Comparison of ENCODE assay signal across 1 cellular context in the genomic region with DNA sequence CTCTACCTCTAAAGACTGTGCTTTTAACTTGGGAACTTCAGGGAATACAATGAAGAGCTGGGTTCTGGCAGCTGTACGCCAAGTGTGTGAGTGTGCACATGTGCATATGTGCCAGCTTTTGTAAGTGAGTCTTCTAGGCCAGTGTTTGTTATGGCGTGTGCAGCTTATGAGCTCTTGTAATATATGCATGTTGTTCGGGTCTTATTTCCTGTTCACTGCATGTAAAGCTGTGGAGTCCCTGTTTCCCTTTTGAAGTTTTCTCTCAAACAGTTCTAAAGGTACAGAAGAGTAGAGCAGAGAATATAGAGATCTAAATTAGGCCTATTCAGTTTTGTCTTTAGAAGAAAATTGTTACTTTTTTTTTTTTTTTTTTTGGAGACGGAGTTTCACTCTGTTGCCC.
TF ChIP-seq lines count a peak whose summit lies in the region.

No MANE protein-coding gene starts in this region.

TF ChIP-seq in HepG2, 621 proteins besides CTCF, POLR2A, EP300 and RAD21:
- TF ChIP-seq ZNF773 (CRISPR knock-in tag; IDR thresholded peaks at IDR 0.05; ENCODE audit: borderline replicate concordance) (no peak), ZNF607 (CRISPR knock-in tag; IDR thresholded peaks at IDR 0.05; ENCODE audit: borderline replicate concordance) (no peak), MBNL3 (CRISPR knock-in tag; conservative IDR thresholded peaks at IDR 0.05) (no peak), RELA (CRISPR knock-in tag; IDR thresholded peaks at IDR 0.05) (no peak), NFE2 (CRISPR knock-in tag; IDR thresholded peaks at IDR 0.05) (no peak), PTBP1 (IDR thresholded peaks at IDR 0.05; ENCODE audit: low read depth, low read length, poor library complexity, severe bottlenecking) (no peak), ZNF737 (CRISPR knock-in tag; IDR thresholded peaks at IDR 0.05; ENCODE audit: borderline replicate concordance) (no peak), ZNF367 (CRISPR knock-in tag; IDR thresholded peaks at IDR 0.05; ENCODE audit: borderline replicate concordance) (no peak), JUNB (CRISPR knock-in tag; IDR thresholded peaks at IDR 0.05; ENCODE audit: borderline replicate concordance) (no peak), MEF2D (CRISPR knock-in tag; IDR thresholded peaks at IDR 0.05) (no peak), PHF8 (CRISPR knock-in tag; IDR thresholded peaks at IDR 0.05) (no peak), NBN (conservative IDR thresholded peaks at IDR 0.05) (no peak), AHR (CRISPR knock-in tag; IDR thresholded peaks at IDR 0.05) (no peak)
- TF ChIP-seq, protein P1, sequence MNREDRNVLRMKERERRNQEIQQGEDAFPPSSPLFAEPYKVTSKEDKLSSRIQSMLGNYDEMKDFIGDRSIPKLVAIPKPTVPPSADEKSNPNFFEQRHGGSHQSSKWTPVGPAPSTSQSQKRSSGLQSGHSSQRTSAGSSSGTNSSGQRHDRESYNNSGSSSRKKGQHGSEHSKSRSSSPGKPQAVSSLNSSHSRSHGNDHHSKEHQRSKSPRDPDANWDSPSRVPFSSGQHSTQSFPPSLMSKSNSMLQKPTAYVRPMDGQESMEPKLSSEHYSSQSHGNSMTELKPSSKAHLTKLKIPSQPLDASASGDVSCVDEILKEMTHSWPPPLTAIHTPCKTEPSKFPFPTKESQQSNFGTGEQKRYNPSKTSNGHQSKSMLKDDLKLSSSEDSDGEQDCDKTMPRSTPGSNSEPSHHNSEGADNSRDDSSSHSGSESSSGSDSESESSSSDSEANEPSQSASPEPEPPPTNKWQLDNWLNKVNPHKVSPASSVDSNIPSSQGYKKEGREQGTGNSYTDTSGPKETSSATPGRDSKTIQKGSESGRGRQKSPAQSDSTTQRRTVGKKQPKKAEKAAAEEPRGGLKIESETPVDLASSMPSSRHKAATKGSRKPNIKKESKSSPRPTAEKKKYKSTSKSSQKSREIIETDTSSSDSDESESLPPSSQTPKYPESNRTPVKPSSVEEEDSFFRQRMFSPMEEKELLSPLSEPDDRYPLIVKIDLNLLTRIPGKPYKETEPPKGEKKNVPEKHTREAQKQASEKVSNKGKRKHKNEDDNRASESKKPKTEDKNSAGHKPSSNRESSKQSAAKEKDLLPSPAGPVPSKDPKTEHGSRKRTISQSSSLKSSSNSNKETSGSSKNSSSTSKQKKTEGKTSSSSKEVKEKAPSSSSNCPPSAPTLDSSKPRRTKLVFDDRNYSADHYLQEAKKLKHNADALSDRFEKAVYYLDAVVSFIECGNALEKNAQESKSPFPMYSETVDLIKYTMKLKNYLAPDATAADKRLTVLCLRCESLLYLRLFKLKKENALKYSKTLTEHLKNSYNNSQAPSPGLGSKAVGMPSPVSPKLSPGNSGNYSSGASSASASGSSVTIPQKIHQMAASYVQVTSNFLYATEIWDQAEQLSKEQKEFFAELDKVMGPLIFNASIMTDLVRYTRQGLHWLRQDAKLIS (CRISPR knock-in tag; IDR thresholded peaks at IDR 0.05): no peak
- TF ChIP-seq, protein P2, sequence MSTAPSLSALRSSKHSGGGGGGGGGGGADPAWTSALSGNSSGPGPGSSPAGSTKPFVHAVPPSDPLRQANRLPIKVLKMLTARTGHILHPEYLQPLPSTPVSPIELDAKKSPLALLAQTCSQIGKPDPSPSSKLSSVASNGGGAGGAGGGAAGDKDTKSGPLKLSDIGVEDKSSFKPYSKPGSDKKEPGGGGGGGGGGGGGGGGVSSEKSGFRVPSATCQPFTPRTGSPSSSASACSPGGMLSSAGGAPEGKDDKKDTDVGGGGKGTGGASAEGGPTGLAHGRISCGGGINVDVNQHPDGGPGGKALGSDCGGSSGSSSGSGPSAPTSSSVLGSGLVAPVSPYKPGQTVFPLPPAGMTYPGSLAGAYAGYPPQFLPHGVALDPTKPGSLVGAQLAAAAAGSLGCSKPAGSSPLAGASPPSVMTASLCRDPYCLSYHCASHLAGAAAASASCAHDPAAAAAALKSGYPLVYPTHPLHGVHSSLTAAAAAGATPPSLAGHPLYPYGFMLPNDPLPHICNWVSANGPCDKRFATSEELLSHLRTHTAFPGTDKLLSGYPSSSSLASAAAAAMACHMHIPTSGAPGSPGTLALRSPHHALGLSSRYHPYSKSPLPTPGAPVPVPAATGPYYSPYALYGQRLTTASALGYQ (CRISPR knock-in tag; IDR thresholded peaks at IDR 0.05): no peak
- TF ChIP-seq, protein P3, sequence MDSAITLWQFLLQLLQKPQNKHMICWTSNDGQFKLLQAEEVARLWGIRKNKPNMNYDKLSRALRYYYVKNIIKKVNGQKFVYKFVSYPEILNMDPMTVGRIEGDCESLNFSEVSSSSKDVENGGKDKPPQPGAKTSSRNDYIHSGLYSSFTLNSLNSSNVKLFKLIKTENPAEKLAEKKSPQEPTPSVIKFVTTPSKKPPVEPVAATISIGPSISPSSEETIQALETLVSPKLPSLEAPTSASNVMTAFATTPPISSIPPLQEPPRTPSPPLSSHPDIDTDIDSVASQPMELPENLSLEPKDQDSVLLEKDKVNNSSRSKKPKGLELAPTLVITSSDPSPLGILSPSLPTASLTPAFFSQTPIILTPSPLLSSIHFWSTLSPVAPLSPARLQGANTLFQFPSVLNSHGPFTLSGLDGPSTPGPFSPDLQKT (CRISPR knock-in tag; IDR thresholded peaks at IDR 0.05; ENCODE audit: borderline replicate concordance): no peak
- TF ChIP-seq, protein P4, sequence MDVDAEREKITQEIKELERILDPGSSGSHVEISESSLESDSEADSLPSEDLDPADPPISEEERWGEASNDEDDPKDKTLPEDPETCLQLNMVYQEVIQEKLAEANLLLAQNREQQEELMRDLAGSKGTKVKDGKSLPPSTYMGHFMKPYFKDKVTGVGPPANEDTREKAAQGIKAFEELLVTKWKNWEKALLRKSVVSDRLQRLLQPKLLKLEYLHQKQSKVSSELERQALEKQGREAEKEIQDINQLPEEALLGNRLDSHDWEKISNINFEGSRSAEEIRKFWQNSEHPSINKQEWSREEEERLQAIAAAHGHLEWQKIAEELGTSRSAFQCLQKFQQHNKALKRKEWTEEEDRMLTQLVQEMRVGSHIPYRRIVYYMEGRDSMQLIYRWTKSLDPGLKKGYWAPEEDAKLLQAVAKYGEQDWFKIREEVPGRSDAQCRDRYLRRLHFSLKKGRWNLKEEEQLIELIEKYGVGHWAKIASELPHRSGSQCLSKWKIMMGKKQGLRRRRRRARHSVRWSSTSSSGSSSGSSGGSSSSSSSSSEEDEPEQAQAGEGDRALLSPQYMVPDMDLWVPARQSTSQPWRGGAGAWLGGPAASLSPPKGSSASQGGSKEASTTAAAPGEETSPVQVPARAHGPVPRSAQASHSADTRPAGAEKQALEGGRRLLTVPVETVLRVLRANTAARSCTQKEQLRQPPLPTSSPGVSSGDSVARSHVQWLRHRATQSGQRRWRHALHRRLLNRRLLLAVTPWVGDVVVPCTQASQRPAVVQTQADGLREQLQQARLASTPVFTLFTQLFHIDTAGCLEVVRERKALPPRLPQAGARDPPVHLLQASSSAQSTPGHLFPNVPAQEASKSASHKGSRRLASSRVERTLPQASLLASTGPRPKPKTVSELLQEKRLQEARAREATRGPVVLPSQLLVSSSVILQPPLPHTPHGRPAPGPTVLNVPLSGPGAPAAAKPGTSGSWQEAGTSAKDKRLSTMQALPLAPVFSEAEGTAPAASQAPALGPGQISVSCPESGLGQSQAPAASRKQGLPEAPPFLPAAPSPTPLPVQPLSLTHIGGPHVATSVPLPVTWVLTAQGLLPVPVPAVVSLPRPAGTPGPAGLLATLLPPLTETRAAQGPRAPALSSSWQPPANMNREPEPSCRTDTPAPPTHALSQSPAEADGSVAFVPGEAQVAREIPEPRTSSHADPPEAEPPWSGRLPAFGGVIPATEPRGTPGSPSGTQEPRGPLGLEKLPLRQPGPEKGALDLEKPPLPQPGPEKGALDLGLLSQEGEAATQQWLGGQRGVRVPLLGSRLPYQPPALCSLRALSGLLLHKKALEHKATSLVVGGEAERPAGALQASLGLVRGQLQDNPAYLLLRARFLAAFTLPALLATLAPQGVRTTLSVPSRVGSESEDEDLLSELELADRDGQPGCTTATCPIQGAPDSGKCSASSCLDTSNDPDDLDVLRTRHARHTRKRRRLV (CRISPR knock-in tag; IDR thresholded peaks at IDR 0.05): no peak
- TF ChIP-seq, protein P5, sequence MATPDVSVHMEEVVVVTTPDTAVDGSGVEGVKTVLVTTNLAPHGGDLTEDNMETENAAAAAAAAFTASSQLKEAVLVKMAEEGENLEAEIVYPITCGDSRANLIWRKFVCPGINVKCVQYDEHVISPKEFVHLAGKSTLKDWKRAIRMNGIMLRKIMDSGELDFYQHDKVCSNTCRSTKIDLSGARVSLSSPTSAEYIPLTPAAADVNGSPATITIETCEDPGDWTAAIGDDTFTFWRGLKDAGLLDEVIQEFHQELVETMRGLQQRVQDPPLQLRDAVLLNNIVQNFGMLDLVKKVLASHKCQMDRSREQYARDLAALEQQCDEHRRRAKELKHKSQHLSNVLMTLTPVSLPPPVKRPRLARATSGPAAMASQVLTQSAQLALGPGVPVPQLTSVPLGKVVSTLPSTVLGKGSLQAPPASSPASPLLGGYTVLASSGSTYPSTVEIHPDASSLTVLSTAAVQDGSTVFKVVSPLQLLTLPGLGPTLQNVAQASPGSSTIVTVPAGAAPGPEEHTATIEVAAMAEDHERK (CRISPR knock-in tag; IDR thresholded peaks at IDR 0.05; ENCODE audit: low read depth): no peak
- TF ChIP-seq, protein P6, sequence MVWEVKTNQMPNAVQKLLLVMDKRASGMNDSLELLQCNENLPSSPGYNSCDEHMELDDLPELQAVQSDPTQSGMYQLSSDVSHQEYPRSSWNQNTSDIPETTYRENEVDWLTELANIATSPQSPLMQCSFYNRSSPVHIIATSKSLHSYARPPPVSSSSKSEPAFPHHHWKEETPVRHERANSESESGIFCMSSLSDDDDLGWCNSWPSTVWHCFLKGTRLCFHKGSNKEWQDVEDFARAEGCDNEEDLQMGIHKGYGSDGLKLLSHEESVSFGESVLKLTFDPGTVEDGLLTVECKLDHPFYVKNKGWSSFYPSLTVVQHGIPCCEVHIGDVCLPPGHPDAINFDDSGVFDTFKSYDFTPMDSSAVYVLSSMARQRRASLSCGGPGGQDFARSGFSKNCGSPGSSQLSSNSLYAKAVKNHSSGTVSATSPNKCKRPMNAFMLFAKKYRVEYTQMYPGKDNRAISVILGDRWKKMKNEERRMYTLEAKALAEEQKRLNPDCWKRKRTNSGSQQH (CRISPR knock-in tag; IDR thresholded peaks at IDR 0.05; ENCODE audit: low read depth): no peak
